In the genomic region with DNA sequence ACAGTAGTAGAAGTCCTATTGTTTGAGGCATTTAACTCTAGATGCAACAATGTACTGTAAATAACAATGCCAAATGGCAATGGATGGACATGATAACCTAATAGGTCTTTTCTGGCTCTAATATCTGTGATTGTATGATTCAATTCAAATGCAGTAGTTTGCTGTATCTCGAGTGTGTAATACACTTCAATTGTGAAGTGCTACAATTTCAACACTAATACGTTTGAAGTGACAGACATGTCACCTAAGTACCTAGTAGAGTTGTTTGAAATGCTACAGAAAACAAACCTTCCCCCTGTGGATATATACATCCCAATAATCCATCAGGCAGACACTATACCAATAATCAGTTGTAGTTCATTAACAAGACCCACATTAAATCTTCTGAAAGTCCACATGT, we compare ENCODE assay signal across 23 cellular contexts.
"Had no signal": no experiment of that assay in that cellular context is flagged by ENCODE, and none has a peak within 500 bp of the region (broad histone marks: within the 10 kb centered on the region; RNA-seq: fewer than 3 reads in every experiment).

No MANE protein-coding gene starts in this region.

- H3K4me3 Mint-ChIP-seq: immature natural killer cell, mesothelial cell of epicardium, naive B cell had no signal

- H3K27me3 ChIP-seq: esophagus muscularis mucosa, foreskin keratinocyte, gastroesophageal sphincter, heart left ventricle, hepatocyte had no signal

- H3K36me3 ChIP-seq: esophagus muscularis mucosa, gastroesophageal sphincter, heart left ventricle, lower lobe of right lung had no signal

- H3K4me3 ChIP-seq: coronary artery, dorsolateral prefrontal cortex, esophagus muscularis mucosa, gastroesophageal sphincter, heart left ventricle, hepatocyte, lower lobe of right lung, mucosa of descending colon had no signal

- ATAC-seq: gastroesophageal sphincter, heart left ventricle, left colon, left lobe of liver, left ventricle myocardium superior, lower lobe of right lung, mucosa of descending colon had no signal

- H3K27ac ChIP-seq: coronary artery, dorsolateral prefrontal cortex, esophagus muscularis mucosa, foreskin keratinocyte, gastroesophageal sphincter, heart left ventricle, hepatocyte, lower lobe of right lung had no signal

- DNase-seq: dermis blood vessel endothelial cell; dorsolateral prefrontal cortex; effector CD4-positive, alpha-beta T cell; effector memory CD4-positive, alpha-beta T cell; heart left ventricle; hypothalamus; immature natural killer cell; islet precursor cell; kidney; kidney glomerular epithelial cell; left colon; left ventricle myocardium superior; lower lobe of right lung; mesenchymal stem cell; mucosa of descending colon; naive B cell had no signal

- H3K36me3 Mint-ChIP-seq: immature natural killer cell, mesothelial cell of epicardium, naive B cell had no signal

- H3K27ac Mint-ChIP-seq: immature natural killer cell, mesothelial cell of epicardium, naive B cell had no signal

- H3K9me3 ChIP-seq: lower lobe of right lung, mucosa of descending colon had no signal

- H3K4me1 ChIP-seq: esophagus muscularis mucosa, foreskin keratinocyte, gastroesophageal sphincter, heart left ventricle, lower lobe of right lung had no signal

- H3K27me3 Mint-ChIP-seq: naive B cell had no signal

- H3K4me1 Mint-ChIP-seq: immature natural killer cell, mesothelial cell of epicardium, naive B cell had no signal
